8 cellular contexts compared by ENCODE assay signal in the genomic region with DNA sequence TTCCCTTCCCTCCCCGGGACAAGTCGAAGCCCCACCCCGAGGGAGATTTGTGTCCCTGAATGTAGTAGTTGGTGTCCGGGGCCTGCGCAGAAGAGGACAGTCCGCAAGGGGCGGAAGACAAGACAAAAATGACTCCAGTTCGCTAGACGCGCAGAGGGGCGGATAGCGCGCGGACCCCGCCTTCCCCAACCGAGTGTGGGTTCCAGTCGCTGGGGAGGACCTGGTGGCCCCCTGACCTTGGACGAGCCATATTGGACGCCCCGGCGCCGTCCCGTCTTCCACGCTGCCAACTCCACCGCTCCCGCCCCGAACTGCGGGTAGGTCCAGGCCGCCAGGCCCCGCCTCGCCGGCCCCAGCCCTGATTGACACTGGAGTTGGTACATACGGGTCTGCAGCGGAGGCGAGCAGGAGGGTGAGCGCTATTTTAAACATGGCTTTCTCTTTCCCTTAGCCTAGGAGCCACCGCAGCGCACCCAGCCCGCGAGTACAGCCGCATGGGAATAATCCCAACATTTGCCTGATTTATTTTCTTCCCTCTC. TPM values are rescaled to one million over a fixed set of nuclear protein-coding genes. Genes with fewer than 3 reads are reported as not detected.
DNase-seq lines count a peak whose midpoint lies in the region; ATAC-seq and TF ChIP-seq lines count a peak whose summit lies in the region.

No MANE protein-coding gene starts in this region.

- H3K36me3 ChIP-seq in HUES6 (ENCODE audit: control insufficient read depth, insufficient read depth, low read length) (peaks cover 3% of the 10 kb centered on the region; the same call in 1 of the 2 replicates), OCI-LY1 (ENCODE audit: insufficient read depth, low read length) (peaks cover 11% of the 10 kb centered on the region), mucosa of rectum (ENCODE audit: control insufficient read depth in 2 of 2, insufficient read depth in 2 of 2, low read length in 2 of 2) (no peaks in the 10 kb centered on the region)

- H2AFZ ChIP-seq in OCI-LY1 (ENCODE audit: low read length), result peak overlapping the region; percentile 98

- peaks cover 45% of the 10 kb centered on the region for H3K79me2 ChIP-seq in OCI-LY1 (ENCODE audit: insufficient read depth, low read length)

- H3K4me1 ChIP-seq in HUES6 (ENCODE audit: control insufficient read depth, insufficient read depth, low read length), result peaks cover 12% of the 10 kb centered on the region
- peaks cover 26% of the 10 kb centered on the region for H3K4me1 ChIP-seq in OCI-LY1 (ENCODE audit: insufficient read depth, low read length, severe bottlenecking)
- no peaks in the 10 kb centered on the region for H3K4me1 ChIP-seq in mucosa of rectum (ENCODE audit: control insufficient read depth in 2 of 2, insufficient read depth in 2 of 2, low read length in 2 of 2)

- no peaks in the 10 kb centered on the region for H3K9me2 ChIP-seq in OCI-LY1 (ENCODE audit: low read depth, low read length)

- H3K27ac ChIP-seq in HUES6 (ENCODE audit: low read depth, low read length) (peak overlapping the region; percentile 89), OCI-LY1 (ENCODE audit: low read depth, low read length, poor library complexity, severe bottlenecking) (peak overlapping the region; percentile 73), mucosa of rectum (ENCODE audit: low read depth in 2 of 2, low read length in 2 of 2) (peak overlapping the region; percentile 88 to 90)

- no peaks in the 10 kb centered on the region for H4K20me1 ChIP-seq in OCI-LY1 (ENCODE audit: insufficient read depth, low read length)

- H3K4me3 ChIP-seq in HUES6 (ENCODE audit: low read depth, low read length) (peak overlapping the region; percentile 93), OCI-LY1 (ENCODE audit: low read depth, low read length, poor library complexity, severe bottlenecking) (peak overlapping the region; percentile 99), epithelial cell of proximal tubule (ENCODE audit: low read depth, low read length) (peak overlapping the region; percentile 94), mucosa of rectum (ENCODE audit: low read length in 2 of 2) (peak overlapping the region; percentile 76 to 93)

- H3K27me3 ChIP-seq in HUES6 (ENCODE audit: control insufficient read depth, insufficient read depth, low read length) (no peaks in the 10 kb centered on the region), OCI-LY1 (ENCODE audit: insufficient read depth, low read length) (no peaks in the 10 kb centered on the region), mucosa of rectum (ENCODE audit: control insufficient read depth in 2 of 2, insufficient read depth in 2 of 2, low read length in 2 of 2) (no peaks in the 10 kb centered on the region)

- peak; percentile 20; the same call in 1 of the 2 replicates for TF ChIP-seq CTCF in OCI-LY1 (IDR thresholded peaks at IDR 0.05; ENCODE audit: low read length)
- TF ChIP-seq CTCF in epithelial cell of proximal tubule (conservative IDR thresholded peaks at IDR 0.05; ENCODE audit: low read depth, low read length), result no peak

- no peaks in the 10 kb centered on the region for H3K9me3 ChIP-seq in HUES6 (ENCODE audit: control insufficient read depth, insufficient read depth, low read depth, low read length)
- peaks cover 5% of the 10 kb centered on the region; the same call in 1 of the 2 replicates for H3K9me3 ChIP-seq in OCI-LY1 (ENCODE audit: low read length)
- no peaks in the 10 kb centered on the region for H3K9me3 ChIP-seq in mucosa of rectum (ENCODE audit: control insufficient read depth in 2 of 2, low read length in 2 of 2)

- H3F3A ChIP-seq in OCI-LY1 (ENCODE audit: insufficient read depth, low read length), result no peaks in the 10 kb centered on the region

- peak overlapping the region; percentile 74 for H3K4me2 ChIP-seq in OCI-LY1 (ENCODE audit: low read length)

- DNase-seq in DMS 273 treated with DMSO at 0.1 percent for 48 hours (lab: John Stamatoyannopoulos, UW), result peak; percentile 95
- peak; percentile 27 for DNase-seq in activated T-cell treated with anti-CD3 and anti-CD28 coated beads for 4 hours
- DNase-seq in epithelial cell of proximal tubule (ENCODE audit: low read depth), result no peak
- DNase-seq in stimulated activated CD8-positive, alpha-beta memory T cell treated with anti-CD3 and anti-CD28 coated beads, Interleukin-4, amount 100 ng/mL, for 4 hours (ENCODE audit: low read depth in 2 of 2, low spot score in 1 of 2), result peak; percentile 16 to 38

- peak; percentile 71 for ATAC-seq in GM21447 (IDR thresholded peaks at IDR 0.05; ENCODE audit: unreplicated experiment)

- peak overlapping the region; percentile 90 for H3K9ac ChIP-seq in HUES6 (ENCODE audit: low read length)
- H3K9ac ChIP-seq in OCI-LY1 (ENCODE audit: low read length), result peak overlapping the region; percentile 100
- H3K9ac ChIP-seq in mucosa of rectum (ENCODE audit: low read depth in 1 of 2, low read length in 2 of 2), result peak overlapping the region; percentile 84 to 89

RNA-seq across cellular contexts. Expression of gene HMGN3, which starts 0.8 kb away (rescaled TPM):
- 53.2 and 86.2 TPM in 2 replicates for total RNA-seq in epithelial cell of proximal tubule
